13 cellular contexts compared by ENCODE assay signal in the genomic region with DNA sequence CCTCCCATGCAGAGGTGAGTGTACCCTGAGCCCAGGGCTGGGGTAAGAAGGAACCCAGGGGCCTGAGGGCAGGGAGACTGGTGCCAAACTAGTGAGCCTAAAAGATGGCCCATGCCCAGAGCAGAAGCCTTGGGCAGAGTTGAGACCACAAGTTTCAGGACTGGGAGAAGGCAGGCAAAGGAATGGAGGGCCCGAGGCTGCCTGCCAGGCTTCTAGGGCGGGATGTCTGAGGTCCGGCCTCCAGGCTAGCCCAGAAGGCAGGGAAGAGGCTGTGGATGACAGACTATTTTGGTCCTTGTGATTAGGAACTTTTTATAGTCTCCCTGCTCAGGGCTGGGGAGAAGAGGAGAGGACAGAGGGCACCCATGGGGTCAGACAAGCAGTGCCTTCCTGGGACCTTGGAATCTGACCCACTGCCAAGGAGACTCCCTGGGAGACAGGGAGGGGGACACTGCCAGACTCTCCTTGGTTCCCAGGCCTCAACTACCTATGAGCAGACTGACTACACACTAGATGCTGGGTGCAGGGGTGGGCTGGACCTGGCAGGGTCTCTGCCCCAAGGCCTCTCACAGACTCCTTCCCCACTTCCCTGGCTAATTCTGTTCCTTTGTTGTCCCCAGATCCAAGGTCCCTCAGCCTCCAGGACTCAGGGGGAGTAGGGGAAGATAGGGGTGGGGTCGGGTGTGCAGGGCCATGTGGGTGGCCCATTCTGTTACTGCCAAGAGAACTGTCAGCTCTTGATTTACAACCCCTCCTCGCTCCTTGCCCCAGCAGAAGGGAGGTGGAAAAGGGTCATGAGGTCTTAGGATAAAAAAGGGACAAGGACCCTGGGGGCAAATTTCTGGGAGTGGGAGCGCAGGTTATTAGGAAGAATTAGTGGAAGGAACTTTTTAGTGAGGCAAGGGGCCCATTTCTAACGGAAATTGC. TPM values are rescaled to one million over a fixed set of nuclear protein-coding genes. Genes with fewer than 3 reads are reported as not detected.
DNase-seq lines count a peak whose midpoint lies in the region; ATAC-seq and TF ChIP-seq lines count a peak whose summit lies in the region.
"Had no signal": no experiment of that assay in that cellular context is flagged by ENCODE, and none has a peak within 500 bp of the region (broad histone marks: within the 10 kb centered on the region; RNA-seq: fewer than 3 reads in every experiment).

No MANE protein-coding gene starts in this region.

- no peaks in the 10 kb centered on the region for H3K9me3 ChIP-seq in H9 (ENCODE audit: control insufficient read depth, low read depth, low read length)
- H3K9me3 ChIP-seq in left lung = no peaks in the 10 kb centered on the region
- H3K9me3 ChIP-seq in spleen = no peaks in the 10 kb centered on the region
- H3K9me3 ChIP-seq in CD8-positive, alpha-beta T cell (ENCODE audit: low read length) = no peaks in the 10 kb centered on the region

- H2BK15ac ChIP-seq in H9 (ENCODE audit: low read depth, low read length) = no peak overlapping the region

- no peak overlapping the region for H2BK5ac ChIP-seq in H9 (ENCODE audit: insufficient read length, low read length)

- peaks cover 46 to 57% of the 10 kb centered on the region in 2 experiments for H3K4me1 Mint-ChIP-seq in H9
- H3K4me1 Mint-ChIP-seq in CD8-positive, alpha-beta T cell (ENCODE audit: low read depth) = peaks cover 8% of the 10 kb centered on the region

- H4K20me1 ChIP-seq in H9 (ENCODE audit: control insufficient read depth, insufficient read depth, insufficient read length) = no peaks in the 10 kb centered on the region

- H3K4me3 Mint-ChIP-seq in H9 = peak overlapping the region; percentile 10 to 65; a peak in 4 of 5 replicates
- no peak overlapping the region for H3K4me3 Mint-ChIP-seq in CD8-positive, alpha-beta T cell
- H3K4me3 Mint-ChIP-seq: central memory CD8-positive, alpha-beta T cell; T-helper 17 cell had no signal

- no peak overlapping the region for H3K27ac ChIP-seq in H9 (ENCODE audit: insufficient read length, low read depth, low read length)
- peak overlapping the region; percentile 41 to 50 for H3K27ac ChIP-seq in left lung
- H3K27ac ChIP-seq in spleen = peak overlapping the region in 3 of 8 donors; percentile 6 to 68 (median 28)
- H3K27ac ChIP-seq in CD8-positive, alpha-beta T cell (ENCODE audit: low read depth, low read length) = no peak overlapping the region

- H2BK12ac ChIP-seq in H9 (ENCODE audit: insufficient read length, low read depth, low read length) = no peak overlapping the region

- H4K8ac ChIP-seq in H9 (replicated peaks; ENCODE audit: insufficient read length, low read depth, low read length) = no peak overlapping the region

- H3K14ac ChIP-seq in H9 (ENCODE audit: insufficient read depth, low read length) = no peak overlapping the region

- no peaks in the 10 kb centered on the region for H3K79me1 ChIP-seq in H9 (ENCODE audit: insufficient read depth, low read depth, low read length, poor library complexity, severe bottlenecking)

- no CpG with 5 or more reads among the region's 7 CpGs for whole genome bisulfite sequencing in H9 (ENCODE audit: extremely low coverage, insufficient read length, low lambda C conversion rate)
- 60 to 73% (median 70%) methylated on average over 7 of the region's 7 CpGs for WGBS in spleen, 5 donors

- intact Hi-C loops in left lung (cut with DNase I) = loop anchor here in 1 of 2 donors (10.0 kb wide), 1 partner anchor 125 kb away; no protein-coding TSS in a partner anchor
- intact Hi-C loops in spleen (cut with DNase I; ENCODE audit: low total_unique reads) = no loop called here
- intact Hi-C loops in CD8-positive, alpha-beta T cell (cut with DNase I, micrococcal nuclease) = loop anchor here in 1 of 2 experiments (10.0 kb wide), 1 partner anchor 235 kb away; no protein-coding TSS in a partner anchor

- H3K27me3 Mint-ChIP-seq in H9 (ENCODE audit: low read depth) = peaks cover 94% of the 10 kb centered on the region
- peaks cover 33% of the 10 kb centered on the region for H3K27me3 Mint-ChIP-seq in CD8-positive, alpha-beta T cell (ENCODE audit: low read depth)

- no peak overlapping the region for H2BK120ac ChIP-seq in H9 (ENCODE audit: low read depth, low read length, poor library complexity, severe bottlenecking)

- peaks cover 26% of the 10 kb centered on the region for H3K23me2 ChIP-seq in H9 (ENCODE audit: insufficient read length, low read depth, low read length, poor library complexity, severe bottlenecking)

- H3K36me3 ChIP-seq in left lung (no peaks in the 10 kb centered on the region), spleen (no peaks in the 10 kb centered on the region)
- H3K36me3 ChIP-seq in CD8-positive, alpha-beta T cell (ENCODE audit: insufficient read depth, low read length) = no peaks in the 10 kb centered on the region

- no peak overlapping the region for H2BK20ac ChIP-seq in H9 (ENCODE audit: low read depth, low read length, poor library complexity, severe bottlenecking)

- H4K5ac ChIP-seq in H9 (ENCODE audit: insufficient read length, low read depth, low read length) = no peak overlapping the region

- H2AFZ ChIP-seq in H9 (ENCODE audit: low read length) = no peak overlapping the region

- peaks cover 11% of the 10 kb centered on the region; the same call in 1 of the 2 replicates for H3K4me1 ChIP-seq in H9 (ENCODE audit: insufficient read depth, low read length)
- peaks cover 0 to 29% of the 10 kb centered on the region in 2 donors for H3K4me1 ChIP-seq in left lung
- peaks cover 16 to 82% (median 49%) of the 10 kb centered on the region in 6 donors for H3K4me1 ChIP-seq in spleen
- peaks cover 23% of the 10 kb centered on the region for H3K4me1 ChIP-seq in CD8-positive, alpha-beta T cell (ENCODE audit: insufficient read depth, low read length)

- no peak overlapping the region for H3K27ac Mint-ChIP-seq in H9
- no peak overlapping the region for H3K27ac Mint-ChIP-seq in CD8-positive, alpha-beta T cell
- H3K27ac Mint-ChIP-seq: T-helper 17 cell had no signal

- H3K4me3 ChIP-seq in left lung (peak overlapping the region; percentile 18 to 53), spleen (peak overlapping the region in 4 of 8 donors; percentile 0 to 71 (median 35))
- no peak overlapping the region for H3K4me3 ChIP-seq in CD8-positive, alpha-beta T cell (ENCODE audit: low read depth, low read length)

- CTCF ChIA-PET in CD8-positive, alpha-beta T cell (lab: Charles Lee) = interaction anchor here (1.4 to 5.4 kb wide), 3 partner anchors 14 to 32 kb away, joined by 3 to 36 read pairs (median 7); no protein-coding TSS in a partner anchor

- no peak for ATAC-seq in left lung
- ATAC-seq in GM19035 (IDR thresholded peaks at IDR 0.05; ENCODE audit: unreplicated experiment) = no peak
- ATAC-seq in CD8-positive, alpha-beta T cell = no peak
- no peak for ATAC-seq in GM18907 (IDR thresholded peaks at IDR 0.05; ENCODE audit: unreplicated experiment)
- ATAC-seq: T-helper 17 cell had no signal

- H4K91ac ChIP-seq in H9 (ENCODE audit: insufficient read length, low read depth, low read length) = no peak overlapping the region

- H3K27me3 ChIP-seq in H9 (ENCODE audit: insufficient read depth, low read length) = peaks cover 49% of the 10 kb centered on the region; the same call in 1 of the 2 replicates
- peaks cover 0 to 78% of the 10 kb centered on the region in 2 donors for H3K27me3 ChIP-seq in left lung
- H3K27me3 ChIP-seq in spleen (replicated peaks in 1 of 7) = peaks cover 0 to 97% (median 39%) of the 10 kb centered on the region in 7 donors
- peaks cover 14% of the 10 kb centered on the region for H3K27me3 ChIP-seq in CD8-positive, alpha-beta T cell (ENCODE audit: insufficient read depth, low read length)

- TF ChIP-seq CTCF in H9 (conservative IDR thresholded peaks at IDR 0.05) (no peak), left lung (IDR thresholded peaks at IDR 0.05) (no peak), spleen (IDR thresholded peaks at IDR 0.05 in 8 of 11, conservative IDR thresholded peaks at IDR 0.05 in 3 of 11) (no peak)
- no peak for TF ChIP-seq CTCF in CD8-positive, alpha-beta T cell (IDR thresholded peaks at IDR 0.05)

- DNase-seq in H9 = no peak
- DNase-seq in dermis blood vessel endothelial cell = peak; percentile 40
- no peak for DNase-seq in left lung
- DNase-seq in spleen = peak; percentile 45
- no peak for DNase-seq in CD8-positive, alpha-beta T cell
- no peak for DNase-seq in NCI-H226
- DNase-seq: activated CD4-positive, alpha-beta T cell treated with anti-CD3 and anti-CD28 coated beads, Interleukin-2, amount 50 U/mL, for 1 hour; activated naive CD4-positive, alpha-beta T cell; T-helper 17 cell had no signal

- no peak overlapping the region for H3K18ac ChIP-seq in H9 (ENCODE audit: insufficient read length, low read depth, low read length)

- POLR2A ChIA-PET in CD8-positive, alpha-beta T cell (lab: Charles Lee) = no interaction called here

- no peaks in the 10 kb centered on the region for H3K79me2 ChIP-seq in H9 (ENCODE audit: insufficient read depth, low read length)

- H3K56ac ChIP-seq in H9 (ENCODE audit: insufficient read length, low read depth, low read length) = no peak overlapping the region

- no peak overlapping the region for H3K4ac ChIP-seq in H9 (ENCODE audit: low read depth, low read length)

- H3K4me2 ChIP-seq in H9 (ENCODE audit: insufficient read depth, insufficient read length, low read length) = peak overlapping the region; percentile 8

- TF ChIP-seq POLR2A in spleen (IDR thresholded peaks at IDR 0.05) = no peak

- peaks cover 0 to 4% of the 10 kb centered on the region in 2 experiments; a peak in 1 of 5 replicates for H3K9me3 Mint-ChIP-seq in H9
- H3K9me3 Mint-ChIP-seq in CD8-positive, alpha-beta T cell = no peaks in the 10 kb centered on the region
- H3K9me3 Mint-ChIP-seq: central memory CD8-positive, alpha-beta T cell had no signal

- no peak overlapping the region for H3K23ac ChIP-seq in H9 (ENCODE audit: insufficient read length, low read depth, low read length)

- no peak overlapping the region for H3T11ph ChIP-seq in H9 (ENCODE audit: low read length)

- H3K36me3 Mint-ChIP-seq in H9 (ENCODE audit: insufficient read depth in 1 of 3, low read depth in 3 of 3) = no peaks in the 10 kb centered on the region
- H3K36me3 Mint-ChIP-seq in CD8-positive, alpha-beta T cell = no peaks in the 10 kb centered on the region

- H3K9ac ChIP-seq in H9 (ENCODE audit: extremely low read depth, insufficient read length, low read length) = peak overlapping the region; percentile 16

- H2AK5ac ChIP-seq in H9 (ENCODE audit: insufficient read length, low read length) = no peak overlapping the region

RNA-seq across cellular contexts. Expression of a gene that starts 0.5 kb away (rescaled TPM):
- total RNA-seq in H9 (2021) (0.46 TPM in 2 replicates), dermis blood vessel endothelial cell (11.6 and 12.9 TPM in 2 replicates), left lung (1 to 10 TPM; 2.3 to 5.1 TPM), spleen (1 to 10 TPM in 6 of 7 donors, under 1 TPM in 1; 0.76 to 5.9 (median 1.8) TPM)
- polyA plus RNA-seq in spleen = 1 to 10 TPM in 1 of 3 donors, under 1 TPM in 2; 0.44 to 1.2 (median 0.91) TPM
- not detected for total RNA-seq in CD8-positive, alpha-beta T cell
- total RNA-seq: T-helper 17 cell had no signal
- polyA plus RNA-seq: BJ had no signal

RNA-seq across cellular contexts. Expression of a gene that starts 9.4 kb away (rescaled TPM):
- total RNA-seq in H9 (2021) (not detected in 2 replicates), dermis blood vessel endothelial cell (not detected in 2 replicates), left lung (not detected), spleen (not detected)
- polyA plus RNA-seq in spleen = not detected
- total RNA-seq in CD8-positive, alpha-beta T cell = not detected
- total RNA-seq: T-helper 17 cell had no signal
- polyA plus RNA-seq: BJ had no signal

RNA-seq across cellular contexts. Expression of a gene that starts 10.3 kb away (rescaled TPM):
- 48.2 and 51.2 TPM in 2 replicates for total RNA-seq in H9 (2021)
- total RNA-seq in dermis blood vessel endothelial cell = 8.0 and 25.0 TPM in 2 replicates
- 10 to 100 TPM; 23.2 to 32.2 TPM for total RNA-seq in left lung
- 10 to 100 TPM; 13.5 to 27.8 (median 19.6) TPM for total RNA-seq in spleen
- polyA plus RNA-seq in spleen = 100 to 1,000 TPM in 1 of 3 donors, 10 to 100 TPM in 2; 74.9 to 104 (median 80.3) TPM
- total RNA-seq in CD8-positive, alpha-beta T cell = 1 to 10 TPM; 8.1 to 8.8 TPM

RNA-seq across cellular contexts. Expression of a gene that starts 12.3 kb away (rescaled TPM):
- total RNA-seq in H9 (2021) (not detected in 2 replicates), dermis blood vessel endothelial cell (not detected in 2 replicates), left lung (not detected), spleen (not detected)
- under 1 TPM; 0.26 to 0.43 (median 0.26) TPM for polyA plus RNA-seq in spleen
- total RNA-seq in CD8-positive, alpha-beta T cell = not detected
- total RNA-seq: T-helper 17 cell had no signal
- polyA plus RNA-seq: BJ had no signal

RNA-seq across cellular contexts. Expression of a gene that starts 17.9 kb away (rescaled TPM):
- 23.4 and 26.3 TPM in 2 replicates for total RNA-seq in H9 (2021)
- total RNA-seq in dermis blood vessel endothelial cell = 0.14 TPM in 1 of 2 replicates, not detected in the other
- total RNA-seq in left lung = 10 to 100 TPM; 17.2 to 32.9 TPM
- 1 to 10 TPM; 1.0 to 5.5 (median 3.7) TPM for total RNA-seq in spleen
- 1 to 10 TPM in 2 of 3 donors, under 1 TPM in 1; 0.68 to 2.0 (median 1.0) TPM for polyA plus RNA-seq in spleen
- total RNA-seq in CD8-positive, alpha-beta T cell = 1 to 10 TPM; 2.0 to 2.8 TPM

Comparison
In these comparisons a context has a peak if more than half of its experiments do, and no peak if none do; other contexts are left out.
1. DNase-seq: peak in dermis blood vessel endothelial cell (single experiment) and spleen (single experiment); none in H9 (single experiment), left lung (0 of 2), CD8-positive, alpha-beta T cell (0 of 7) and NCI-H226 (single experiment).
2. H3K27ac ChIP-seq: peak in left lung (2 of 2); none in H9 (single experiment) and CD8-positive, alpha-beta T cell (single experiment).